ENCODE assay signal across 18 cellular contexts in the genomic region with DNA sequence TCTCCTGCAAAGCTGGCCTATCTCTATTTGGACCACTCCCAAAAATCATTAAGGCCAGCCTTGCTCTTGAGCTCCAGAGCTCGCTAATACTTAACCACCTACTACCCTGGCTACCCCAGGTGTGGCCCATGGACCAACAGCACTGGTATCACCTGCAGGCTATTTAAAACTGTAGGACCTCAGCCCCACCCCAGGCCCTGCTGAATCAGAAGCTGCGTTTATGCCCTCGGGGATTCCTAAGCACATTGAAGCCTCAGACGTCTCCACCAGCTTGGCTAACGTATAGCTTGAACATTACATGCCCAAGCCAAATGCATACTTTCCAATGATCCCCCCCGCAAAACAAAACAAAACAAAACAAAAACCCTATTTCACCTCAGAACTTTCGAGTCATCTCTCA. TPM values are rescaled to one million over a fixed set of nuclear protein-coding genes. Genes with fewer than 3 reads are reported as not detected.
A peak's percentile ranks its signal among the peaks of the same experiment; 100 is the strongest.
DNase-seq lines count a peak whose midpoint lies in the region; ATAC-seq, FAIRE-seq and TF ChIP-seq lines count a peak whose summit lies in the region.
"Had no signal": no experiment of that assay in that cellular context is flagged by ENCODE, and none has a peak within 500 bp of the region (broad histone marks: within the 10 kb centered on the region; RNA-seq: fewer than 3 reads in every experiment).

No MANE protein-coding gene starts in this region.

- H3K36me3 ChIP-seq in HCT116 (ENCODE audit: control insufficient read depth in 1 of 2, insufficient read depth in 2 of 2, low read length in 2 of 2) (no peaks in the 10 kb centered on the region; a peak in 1 of 4 replicates), RWPE2 (ENCODE audit: low read depth) (no peaks in the 10 kb centered on the region), kidney (ENCODE audit: control insufficient read depth in 1 of 2, insufficient read depth in 2 of 2, low read length in 2 of 2) (no peaks in the 10 kb centered on the region), upper lobe of left lung (no peaks in the 10 kb centered on the region)

- no peaks in the 10 kb centered on the region for H4K20me1 ChIP-seq in HCT116 (ENCODE audit: insufficient read depth)

- CTCF ChIA-PET in HCT116 (lab: Charles Lee) = no interaction called here

- RAD21 ChIA-PET in HCT116 (lab: Charles Lee; ENCODE audit: low non-redundant PET in 1 of 2, low total read pairs in 2 of 2, uncharacterized antibody in 2 of 2, unreplicated experiment in 2 of 2) = no interaction called here

- intact Hi-C loops in HCT116 (cut with micrococcal nuclease) (no loop called here), kidney (cut with DNase I) (no loop called here)

- H3K9me3 ChIP-seq in HCT116 (ENCODE audit: control insufficient read depth in 1 of 2, insufficient read depth in 1 of 2, low read depth in 1 of 2, low read length in 2 of 2) (no peaks in the 10 kb centered on the region), RWPE2 (ENCODE audit: severe bottlenecking) (no peaks in the 10 kb centered on the region), kidney (ENCODE audit: control insufficient read depth in 1 of 2, low read length in 2 of 2) (no peaks in the 10 kb centered on the region), upper lobe of left lung (no peaks in the 10 kb centered on the region)

- no peaks in the 10 kb centered on the region for H3K9me2 ChIP-seq in HCT116 (ENCODE audit: insufficient read depth)

- H3K27ac ChIP-seq in HCT116 (ENCODE audit: low read depth, low read length) (no peak overlapping the region), RWPE2 (ENCODE audit: poor library complexity, severe bottlenecking) (no peak overlapping the region), kidney (ENCODE audit: low read depth in 2 of 2, low read length in 2 of 2) (no peak overlapping the region), upper lobe of left lung (no peak overlapping the region)
- H3K27ac ChIP-seq: GM23248, HL-60 had no signal

- TF ChIP-seq RAD21 in HCT116 (IDR thresholded peaks at IDR 0.05; ENCODE audit: low read depth) = no peak

- TF ChIP-seq POLR2A in HCT116 (IDR thresholded peaks at IDR 0.05; ENCODE audit: borderline replicate concordance, extremely low read depth, insufficient read depth, insufficient read length) (no peak), upper lobe of left lung (IDR thresholded peaks at IDR 0.05) (no peak)

- H3K4me1 ChIP-seq in HCT116 (ENCODE audit: control insufficient read depth in 1 of 2, insufficient read depth in 2 of 2, low read length in 2 of 2) = peaks cover 0 to 8% of the 10 kb centered on the region in 2 experiments; a peak in 1 of 4 replicates
- no peaks in the 10 kb centered on the region for H3K4me1 ChIP-seq in RWPE2 (ENCODE audit: insufficient read depth, poor library complexity, severe bottlenecking)
- H3K4me1 ChIP-seq in kidney (ENCODE audit: control insufficient read depth in 1 of 2, insufficient read depth in 1 of 2, low read depth in 1 of 2, low read length in 2 of 2) = no peaks in the 10 kb centered on the region
- peaks cover 6 to 7% (median 6%) of the 10 kb centered on the region in 4 donors for H3K4me1 ChIP-seq in upper lobe of left lung

- FAIRE-seq in kidney (lab: Jason Lieb, UNC) = no peak
- FAIRE-seq: A204.1, GM12878, GM18507, H54 had no signal

- H2AFZ ChIP-seq in HCT116 (ENCODE audit: low read depth, low read length, poor library complexity, severe bottlenecking) = no peak overlapping the region
- H2AFZ ChIP-seq: GM23248 had no signal

- DNase-seq in HCT116 (ENCODE audit: low read depth, low spot score) (no peak), NCI-H69 (lab: John Stamatoyannopoulos, UW) (peak; percentile 60), RWPE2 (ENCODE audit: low spot score) (peak; percentile 75), kidney (peak; percentile 6), upper lobe of left lung (no peak), NCI-H524 (lab: John Stamatoyannopoulos, UW) (no peak)
- no peak for DNase-seq in stimulated activated CD4-positive, alpha-beta T cell treated with anti-CD3 and anti-CD28 coated beads, Interleukin-12 subunit alpha, Interleukin-12 subunit beta, amount 100 ng/mL, for 4 hours
- DNase-seq: C1 segment of cervical spinal cord; Calu3; CD4-positive, alpha-beta T cell; DMS 273 treated with DMSO at 0.1 percent for 48 hours; GM23248 had no signal

- TF ChIP-seq EP300 in upper lobe of left lung (IDR thresholded peaks at IDR 0.05) = no peak

- POLR2A ChIA-PET in HCT116 (lab: Charles Lee) = no interaction called here

- no peak overlapping the region for H3K9ac ChIP-seq in HCT116 (ENCODE audit: low read length)
- H3K9ac ChIP-seq in kidney (ENCODE audit: low read length in 2 of 2) = no peak overlapping the region
- H3K9ac ChIP-seq: GM23248 had no signal

- H3K4me3 ChIP-seq in HCT116 (replicated peaks in 1 of 2; ENCODE audit: low read depth in 1 of 2, low read length in 2 of 2) (no peak overlapping the region), RWPE2 (ENCODE audit: severe bottlenecking) (no peak overlapping the region), kidney (ENCODE audit: low read length in 2 of 2) (no peak overlapping the region), upper lobe of left lung (no peak overlapping the region)
- H3K4me3 ChIP-seq: GM12878, GM23248 had no signal

- no peak for ATAC-seq in HCT116
- peak; percentile 33 for ATAC-seq in RWPE2 (ENCODE audit: low read depth)
- no peak for ATAC-seq in upper lobe of left lung (ENCODE audit: low FRiP score in 2 of 2)
- ATAC-seq in HG02759 (IDR thresholded peaks at IDR 0.05; ENCODE audit: unreplicated experiment) = no peak
- ATAC-seq: GM12878 had no signal

- H3K4me2 ChIP-seq in HCT116 (ENCODE audit: low read length) = peak overlapping the region; percentile 19; the same call in 1 of the 2 replicates

- 82 to 87% methylated on average over 7 of the region's 7 CpGs for WGBS in upper lobe of left lung, 2 donors

- no TSS peak for BruUV-seq in HCT116 (replicated peaks; lab: Mats Ljungman, UMichigan)

- H3K79me2 ChIP-seq in HCT116 (ENCODE audit: insufficient read depth, low read length) = no peaks in the 10 kb centered on the region

- TF ChIP-seq CTCF in HCT116 (IDR thresholded peaks at IDR 0.05 in 2 of 3, conservative IDR thresholded peaks at IDR 0.05 in 1 of 3; ENCODE audit: borderline replicate concordance in 1 of 3, insufficient read depth in 1 of 3, low read depth in 2 of 3, low read length in 2 of 3) (no peak), RWPE2 (IDR thresholded peaks at IDR 0.05; ENCODE audit: poor library complexity, severe bottlenecking) (no peak), kidney (IDR thresholded peaks at IDR 0.05; ENCODE audit: borderline replicate concordance, extremely low read depth, insufficient read depth) (no peak), upper lobe of left lung (IDR thresholded peaks at IDR 0.05) (no peak)

- H3K27me3 ChIP-seq in HCT116 (ENCODE audit: insufficient read depth, low read length) = no peaks in the 10 kb centered on the region
- peaks cover 4% of the 10 kb centered on the region for H3K27me3 ChIP-seq in RWPE2 (ENCODE audit: insufficient read depth, poor library complexity, severe bottlenecking)
- H3K27me3 ChIP-seq in upper lobe of left lung = peaks cover 0 to 5% (median 0%) of the 10 kb centered on the region in 4 donors

TF ChIP-seq in HCT116, 20 proteins besides CTCF, POLR2A, EP300 and RAD21:
- no peak for TF ChIP-seq EGR1 (IDR thresholded peaks at IDR 0.05; ENCODE audit: low read depth)
- TF ChIP-seq ZFX (IDR thresholded peaks at IDR 0.05) = no peak
- no peak for TF ChIP-seq SIN3A (IDR thresholded peaks at IDR 0.05; ENCODE audit: low read depth)
- no peak for TF ChIP-seq EZH2phosphoT487 (IDR thresholded peaks at IDR 0.05; ENCODE audit: borderline replicate concordance)
- no peak for TF ChIP-seq SP1 (IDR thresholded peaks at IDR 0.05; ENCODE audit: low read depth)
- no peak for TF ChIP-seq TCF7L2 (IDR thresholded peaks at IDR 0.05; ENCODE audit: borderline replicate concordance, extremely low read depth, insufficient read depth, insufficient read length)
- TF ChIP-seq, protein P1, sequence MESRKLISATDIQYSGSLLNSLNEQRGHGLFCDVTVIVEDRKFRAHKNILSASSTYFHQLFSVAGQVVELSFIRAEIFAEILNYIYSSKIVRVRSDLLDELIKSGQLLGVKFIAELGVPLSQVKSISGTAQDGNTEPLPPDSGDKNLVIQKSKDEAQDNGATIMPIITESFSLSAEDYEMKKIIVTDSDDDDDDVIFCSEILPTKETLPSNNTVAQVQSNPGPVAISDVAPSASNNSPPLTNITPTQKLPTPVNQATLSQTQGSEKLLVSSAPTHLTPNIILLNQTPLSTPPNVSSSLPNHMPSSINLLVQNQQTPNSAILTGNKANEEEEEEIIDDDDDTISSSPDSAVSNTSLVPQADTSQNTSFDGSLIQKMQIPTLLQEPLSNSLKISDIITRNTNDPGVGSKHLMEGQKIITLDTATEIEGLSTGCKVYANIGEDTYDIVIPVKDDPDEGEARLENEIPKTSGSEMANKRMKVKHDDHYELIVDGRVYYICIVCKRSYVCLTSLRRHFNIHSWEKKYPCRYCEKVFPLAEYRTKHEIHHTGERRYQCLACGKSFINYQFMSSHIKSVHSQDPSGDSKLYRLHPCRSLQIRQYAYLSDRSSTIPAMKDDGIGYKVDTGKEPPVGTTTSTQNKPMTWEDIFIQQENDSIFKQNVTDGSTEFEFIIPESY (IDR thresholded peaks at IDR 0.05; ENCODE audit: extremely low read depth, insufficient replicate concordance, low read length) = no peak
- TF ChIP-seq FOSL1 (IDR thresholded peaks at IDR 0.05; ENCODE audit: low read depth) = no peak
- TF ChIP-seq JUND (IDR thresholded peaks at IDR 0.05) = no peak
- no peak for TF ChIP-seq EZH2 (IDR thresholded peaks at IDR 0.05)

RNA-seq across cellular contexts. Expression of a gene that starts 19.7 kb away (rescaled TPM):
- total RNA-seq in HCT116 (2021; ENCODE audit: unreplicated experiment) = 6.2 TPM
- 10.3 and 12.9 TPM in 2 replicates for polyA plus RNA-seq in HCT116 (2012)
- 16.0 TPM for total RNA-seq in kidney
- polyA plus RNA-seq in kidney (ENCODE audit: insufficient read depth, low read depth, low replicate concordance) = 13.1 TPM
- 10 to 100 TPM in 2 of 6 donors, 1 to 10 TPM in 4; 2.7 to 48.2 (median 4.8) TPM for total RNA-seq in upper lobe of left lung

RNA-seq across cellular contexts. Expression of a gene that starts 54.0 kb away (rescaled TPM):
- total RNA-seq in HCT116 (2021; ENCODE audit: unreplicated experiment) (229 TPM), kidney (230 TPM), upper lobe of left lung (100 to 1,000 TPM; 115 to 223 (median 179) TPM)
- 466 and 560 TPM in 2 replicates for polyA plus RNA-seq in HCT116 (2012)
- 371 TPM for polyA plus RNA-seq in kidney (ENCODE audit: insufficient read depth, low read depth, low replicate concordance)

Comparison
In these comparisons a context has a peak if more than half of its experiments do, and no peak if none do; other contexts are left out.
1. DNase-seq: peak in NCI-H69 (single experiment), RWPE2 (single experiment) and kidney (single experiment); none in HCT116 (single experiment), upper lobe of left lung (0 of 2), stimulated activated CD4-positive, alpha-beta T cell treated with anti-CD3 and anti-CD28 coated beads, Interleukin-12 subunit alpha, Interleukin-12 subunit beta, amount 100 ng/mL, for 4 hours (single experiment) and NCI-H524 (0 of 2).